Comparison of ENCODE assay signal across 21 cellular contexts in genomic region chr20:39328347-39328746, GRCh38.
DNase-seq lines count a peak whose midpoint lies in the region; ATAC-seq and TF ChIP-seq lines count a peak whose summit lies in the region.
"Had no signal": no experiment of that assay in that cellular context is flagged by ENCODE, and none has a peak within 500 bp of the region (broad histone marks: within the 10 kb centered on the region; RNA-seq: fewer than 3 reads in every experiment).

No MANE protein-coding gene starts in this region.

- DNase-seq in NCI-H82 (lab: John Stamatoyannopoulos, UW) (peak; percentile 2), NCI-H82 treated with DMSO at 0.1 percent for 48 hours (lab: John Stamatoyannopoulos, UW; ENCODE audit: unreplicated experiment) (no peak), RWPE2 (ENCODE audit: low spot score) (no peak), COR-L47 (lab: John Stamatoyannopoulos, UW) (no peak), heart right ventricle (no peak)
- DNase-seq: ACHN; AML-193; BE2C; Calu3; CD4-positive, alpha-beta T cell; CD8-positive, alpha-beta memory T cell; DMS153; DND-41; H9 had no signal

- TF ChIP-seq CTCF in RWPE2 (IDR thresholded peaks at IDR 0.05; ENCODE audit: poor library complexity, severe bottlenecking) (no peak), nephron (IDR thresholded peaks at IDR 0.05; ENCODE audit: unreplicated experiment in 3 of 3) (no peak), heart right ventricle (IDR thresholded peaks at IDR 0.05) (no peak)

- ATAC-seq in RWPE2 (ENCODE audit: low read depth), result peak; percentile 14; the same call in 1 of the 3 replicates
- no peak for ATAC-seq in GM21515 (IDR thresholded peaks at IDR 0.05; ENCODE audit: unreplicated experiment)
- ATAC-seq in heart right ventricle, result no peak
- ATAC-seq: GM23338, HCT116 had no signal

- H3K9me3 ChIP-seq in RWPE2 (ENCODE audit: severe bottlenecking), result no peaks in the 10 kb centered on the region
- H3K9me3 ChIP-seq in heart right ventricle, result peaks cover 0 to 11% (median 0%) of the 10 kb centered on the region in 11 donors
- H3K9me3 ChIP-seq: BE2C; BLaER1 treated with 17β-estradiol and CSF1 and Interleukin-3, amounts not matched to agents 10 nM and 100 nM had no signal

- H3K27me3 ChIP-seq in RWPE2 (ENCODE audit: insufficient read depth, poor library complexity, severe bottlenecking), result peaks cover 8% of the 10 kb centered on the region
- H3K27me3 ChIP-seq in heart right ventricle, result peaks cover 0 to 16% (median 0%) of the 10 kb centered on the region in 7 donors
- H3K27me3 ChIP-seq: BE2C; BLaER1 treated with 17β-estradiol and CSF1 and Interleukin-3, amounts not matched to agents 10 nM and 100 nM had no signal

- H3K4me1 ChIP-seq in RWPE2 (ENCODE audit: insufficient read depth, poor library complexity, severe bottlenecking) (no peaks in the 10 kb centered on the region), heart right ventricle (no peaks in the 10 kb centered on the region)

- intact Hi-C loops in heart right ventricle (cut with DNase I), result no loop called here

- H3K4me3 Mint-ChIP-seq in nephron, result no peak overlapping the region
- H3K4me3 Mint-ChIP-seq: CD14-positive monocyte; CD4-positive, alpha-beta T cell; CD8-positive, alpha-beta memory T cell; GM23338; H9 had no signal

- H3K36me3 Mint-ChIP-seq in nephron (ENCODE audit: low read depth), result no peaks in the 10 kb centered on the region
- H3K36me3 Mint-ChIP-seq: CD14-positive monocyte; CD8-positive, alpha-beta memory T cell had no signal

- H3K36me3 ChIP-seq in RWPE2 (ENCODE audit: low read depth) (no peaks in the 10 kb centered on the region), heart right ventricle (no peaks in the 10 kb centered on the region)
- H3K36me3 ChIP-seq: BE2C; BLaER1 treated with 17β-estradiol and CSF1 and Interleukin-3, amounts not matched to agents 10 nM and 100 nM had no signal

- H3K27ac Mint-ChIP-seq in nephron, result peak overlapping the region in 2 of 3 experiments; percentile 5 to 36
- H3K27ac Mint-ChIP-seq: CD14-positive monocyte; CD4-positive, alpha-beta T cell; CD8-positive, alpha-beta memory T cell; GM23338; H9 had no signal

- no peak overlapping the region for H3K4me3 ChIP-seq in RWPE2 (ENCODE audit: severe bottlenecking)
- H3K4me3 ChIP-seq in heart right ventricle, result no peak overlapping the region
- H3K4me3 ChIP-seq: BLaER1 treated with 17β-estradiol and CSF1 and Interleukin-3, amounts not matched to agents 10 nM and 100 nM; GM23338 had no signal

- no peaks in the 10 kb centered on the region for H3K27me3 Mint-ChIP-seq in nephron (ENCODE audit: low read depth)

- H3K27ac ChIP-seq in RWPE2 (ENCODE audit: poor library complexity, severe bottlenecking) (no peak overlapping the region), heart right ventricle (no peak overlapping the region)
- H3K27ac ChIP-seq: 22Rv1; BLaER1 treated with 17β-estradiol and CSF1 and Interleukin-3, amounts not matched to agents 10 nM and 100 nM had no signal

- WGBS in heart right ventricle, 2 donors, result 65 to 75% methylated on average over 4 of the region's 4 CpGs

- H3K9me3 Mint-ChIP-seq in nephron, result no peaks in the 10 kb centered on the region
- H3K9me3 Mint-ChIP-seq: GM23338, H9 had no signal

- H3K4me1 Mint-ChIP-seq in nephron, result no peaks in the 10 kb centered on the region
- H3K4me1 Mint-ChIP-seq: CD14-positive monocyte; CD8-positive, alpha-beta memory T cell had no signal
